In the genomic region with DNA sequence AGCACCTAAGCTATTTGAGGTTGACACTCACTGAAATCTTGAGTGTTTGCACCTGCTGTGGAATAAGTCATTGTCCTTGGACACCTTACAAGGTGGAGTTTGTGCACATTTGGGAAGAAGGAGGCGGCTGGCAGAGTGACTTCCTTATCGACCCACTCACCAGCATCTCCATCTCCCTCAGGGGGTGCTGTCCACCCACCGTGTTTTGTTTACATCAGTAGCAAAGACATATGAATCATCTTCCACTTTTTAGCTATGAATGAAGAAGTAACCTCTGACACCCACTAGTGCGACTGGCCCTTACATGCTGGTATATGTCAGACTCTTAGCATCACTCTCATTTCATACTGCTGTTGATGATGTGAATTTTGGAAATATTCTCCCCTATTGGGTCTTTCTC, we compare ENCODE assay signal across 8 cellular contexts.
A peak's percentile ranks its signal among the peaks of the same experiment; 100 is the strongest.
DNase-seq lines count a peak whose midpoint lies in the region; ATAC-seq and TF ChIP-seq lines count a peak whose summit lies in the region.

No MANE protein-coding gene starts in this region.

- peaks cover 19% of the 10 kb centered on the region for H3K4me1 ChIP-seq in KMS-11 (ENCODE audit: low read depth, poor library complexity, severe bottlenecking)
- peaks cover 12% of the 10 kb centered on the region for H3K4me1 ChIP-seq in effector memory CD4-positive, alpha-beta T cell (ENCODE audit: control insufficient read depth, insufficient read depth, low read length, poor library complexity, severe bottlenecking)

- H3K27ac Mint-ChIP-seq in activated T-helper 2 cell treated with anti-CD3 and anti-CD28 coated beads, Interferon-gamma antibody, Interleukin-2, Interleukin-4, amounts not matched to agents 10 μg/mL and 5 μg/mL and 100 μg/mL, durations not matched to agents 14 hours and 24 hours and 36 hours, result peak overlapping the region; percentile 96
- H3K27ac Mint-ChIP-seq in endothelial cell (ENCODE audit: unreplicated experiment), result no peak overlapping the region

- no peak overlapping the region for H3K9ac ChIP-seq in KMS-11

- peak overlapping the region; percentile 0 for H3K4me3 Mint-ChIP-seq in activated T-helper 2 cell treated with anti-CD3 and anti-CD28 coated beads, Interferon-gamma antibody, Interleukin-2, Interleukin-4, amounts not matched to agents 10 μg/mL and 5 μg/mL and 100 μg/mL, durations not matched to agents 14 hours and 24 hours and 36 hours (ENCODE audit: low read depth)
- no peak overlapping the region for H3K4me3 Mint-ChIP-seq in endothelial cell (ENCODE audit: unreplicated experiment)

- no peaks in the 10 kb centered on the region for H3K36me3 Mint-ChIP-seq in activated T-helper 2 cell treated with anti-CD3 and anti-CD28 coated beads, Interferon-gamma antibody, Interleukin-2, Interleukin-4, amounts not matched to agents 10 μg/mL and 5 μg/mL and 100 μg/mL, durations not matched to agents 14 hours and 24 hours and 36 hours (ENCODE audit: low read depth)
- no peaks in the 10 kb centered on the region for H3K36me3 Mint-ChIP-seq in endothelial cell (ENCODE audit: low read depth, unreplicated experiment)

- no peak overlapping the region for H3K27ac ChIP-seq in KMS-11
- no peak overlapping the region for H3K27ac ChIP-seq in effector memory CD4-positive, alpha-beta T cell (ENCODE audit: insufficient read depth, low read length, poor library complexity, severe bottlenecking)

- TF ChIP-seq POLR2A in lower leg skin (IDR thresholded peaks at IDR 0.05), result no peak

- peaks cover 37% of the 10 kb centered on the region for H3K4me1 Mint-ChIP-seq in activated T-helper 2 cell treated with anti-CD3 and anti-CD28 coated beads, Interferon-gamma antibody, Interleukin-2, Interleukin-4, amounts not matched to agents 10 μg/mL and 5 μg/mL and 100 μg/mL, durations not matched to agents 14 hours and 24 hours and 36 hours (ENCODE audit: low read depth)
- no peaks in the 10 kb centered on the region for H3K4me1 Mint-ChIP-seq in endothelial cell (ENCODE audit: unreplicated experiment)

- no peaks in the 10 kb centered on the region for H3K27me3 Mint-ChIP-seq in activated T-helper 2 cell treated with anti-CD3 and anti-CD28 coated beads, Interferon-gamma antibody, Interleukin-2, Interleukin-4, amounts not matched to agents 10 μg/mL and 5 μg/mL and 100 μg/mL, durations not matched to agents 14 hours and 24 hours and 36 hours (ENCODE audit: low read depth)
- H3K27me3 Mint-ChIP-seq in endothelial cell (ENCODE audit: unreplicated experiment), result no peaks in the 10 kb centered on the region

- peak overlapping the region; percentile 47 for H3K4me2 ChIP-seq in KMS-11

- no peak overlapping the region for H3K4me3 ChIP-seq in KMS-11 (IDR thresholded peaks at IDR 0.05; ENCODE audit: insufficient read depth, low read depth, low read length)
- no peak overlapping the region for H3K4me3 ChIP-seq in effector memory CD4-positive, alpha-beta T cell (ENCODE audit: insufficient read depth, low read depth, low read length, poor library complexity, severe bottlenecking)
- no peak overlapping the region for H3K4me3 ChIP-seq in lower leg skin (ENCODE audit: low read depth, poor library complexity, severe bottlenecking)

- TF ChIP-seq CTCF in KMS-11 (conservative IDR thresholded peaks at IDR 0.05; ENCODE audit: low read depth, low read length) (no peak), lower leg skin (IDR thresholded peaks at IDR 0.05) (no peak), endothelial cell (IDR thresholded peaks at IDR 0.05; ENCODE audit: unreplicated experiment) (no peak)

- WGBS in lower leg skin, 2 donors, result 52 to 61% methylated on average over 4 of the region's 4 CpGs

- intact Hi-C loops in activated T-helper 2 cell treated with anti-CD3 and anti-CD28 coated beads, Interferon-gamma antibody, Interleukin-2, Interleukin-4, amounts not matched to agents 10 μg/mL and 5 μg/mL and 100 μg/mL, durations not matched to agents 14 hours and 24 hours and 36 hours (cut with micrococcal nuclease), result loop anchor here (1.0 to 5.0 kb wide), 10 partner anchors 21 to 1000 kb away; no protein-coding TSS in a partner anchor
- intact Hi-C loops in lower leg skin (cut with DNase I; ENCODE audit: low total_unique reads), result no loop called here

- DNase-seq in activated T-helper 2 cell treated with anti-CD3 and anti-CD28 coated beads, Interferon-gamma antibody, Interleukin-2, Interleukin-4, amounts not matched to agents 10 μg/mL and 5 μg/mL and 100 μg/mL, durations not matched to agents 14 hours and 24 hours and 36 hours (ENCODE audit: low spot score), result peak; percentile 10
- peak; percentile 46 for DNase-seq in medulla oblongata (ENCODE audit: extremely low spot score)
- DNase-seq in SKM-1 treated with dmso at 0.1 percent for 144 hours (lab: John Stamatoyannopoulos, UW; ENCODE audit: unreplicated experiment), result no peak
- DNase-seq in effector memory CD4-positive, alpha-beta T cell, result no peak
- DNase-seq in lower leg skin (ENCODE audit: low spot score in 2 of 2), result no peak
- DNase-seq in endothelial cell (ENCODE audit: low spot score), result no peak

- no peaks in the 10 kb centered on the region for H3K9me3 Mint-ChIP-seq in activated T-helper 2 cell treated with anti-CD3 and anti-CD28 coated beads, Interferon-gamma antibody, Interleukin-2, Interleukin-4, amounts not matched to agents 10 μg/mL and 5 μg/mL and 100 μg/mL, durations not matched to agents 14 hours and 24 hours and 36 hours
- no peaks in the 10 kb centered on the region for H3K9me3 Mint-ChIP-seq in endothelial cell (ENCODE audit: unreplicated experiment)

- H3K79me2 ChIP-seq in KMS-11 (ENCODE audit: insufficient read depth, low read depth), result no peaks in the 10 kb centered on the region

- H3K27me3 ChIP-seq in KMS-11 (ENCODE audit: insufficient read depth, low read depth), result no peaks in the 10 kb centered on the region
- H3K27me3 ChIP-seq in effector memory CD4-positive, alpha-beta T cell (replicated peaks; ENCODE audit: control insufficient read depth, insufficient read depth, low read length, poor library complexity, severe bottlenecking), result no peaks in the 10 kb centered on the region

- peak; percentile 48 for ATAC-seq in GM19023 (IDR thresholded peaks at IDR 0.05; ENCODE audit: unreplicated experiment)

- no peaks in the 10 kb centered on the region for H3K9me3 ChIP-seq in effector memory CD4-positive, alpha-beta T cell (ENCODE audit: control insufficient read depth, low read length)

- H4K20me1 ChIP-seq in KMS-11 (ENCODE audit: insufficient read depth), result no peaks in the 10 kb centered on the region

- H3K36me3 ChIP-seq in KMS-11 (ENCODE audit: insufficient read depth), result no peaks in the 10 kb centered on the region; the same call in 1 of the 2 replicates
- no peaks in the 10 kb centered on the region for H3K36me3 ChIP-seq in effector memory CD4-positive, alpha-beta T cell (ENCODE audit: control insufficient read depth, insufficient read depth, low read length)

- H2AFZ ChIP-seq in KMS-11 (ENCODE audit: low read depth), result 0 out of 2 replicates have a peak overlapping the region, but pooled peaks have one; percentile 1

Comparison
In these comparisons a context has a peak if more than half of its experiments do, and no peak if none do; other contexts are left out.
1. DNase-seq: peak in activated T-helper 2 cell treated with anti-CD3 and anti-CD28 coated beads, Interferon-gamma antibody, Interleukin-2, Interleukin-4, amounts not matched to agents 10 μg/mL and 5 μg/mL and 100 μg/mL, durations not matched to agents 14 hours and 24 hours and 36 hours (single experiment) and medulla oblongata (single experiment); none in SKM-1 treated with dmso at 0.1 percent for 144 hours (single experiment), effector memory CD4-positive, alpha-beta T cell (0 of 3), lower leg skin (0 of 2) and endothelial cell (single experiment).